25 cellular contexts compared by ENCODE assay signal in the genomic region with DNA sequence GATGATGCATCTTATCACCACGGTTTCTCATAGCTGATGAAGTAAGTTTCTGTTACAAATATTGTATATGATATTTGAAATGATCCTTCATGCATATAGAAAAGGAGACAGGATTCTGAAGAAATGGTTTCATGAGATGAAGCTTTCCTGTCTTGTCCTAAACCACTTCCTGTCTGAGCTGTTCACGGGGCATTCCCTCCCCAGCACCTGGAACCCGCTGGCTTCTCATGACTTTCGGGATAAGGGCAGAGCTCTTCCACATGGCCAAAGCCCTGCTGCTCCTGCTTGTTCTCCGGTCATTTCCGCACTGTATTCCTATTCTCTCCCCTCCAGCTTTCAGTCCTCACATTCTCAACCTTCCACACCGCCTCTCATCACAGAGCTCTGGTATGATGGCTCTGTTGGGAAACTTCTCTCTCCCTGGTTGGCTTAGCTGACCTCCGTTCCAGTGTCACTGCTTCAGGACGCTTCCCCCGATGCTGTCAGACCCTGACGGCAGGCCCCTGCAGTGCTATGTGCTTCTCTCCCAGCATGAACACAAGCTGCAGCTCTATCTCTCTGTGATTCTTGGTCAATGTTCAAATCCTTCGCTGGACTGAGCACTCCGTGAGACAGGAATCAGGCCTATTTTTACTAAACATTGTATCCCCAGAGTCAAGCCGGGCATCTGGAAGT.
A peak's percentile ranks its signal among the peaks of the same experiment; 100 is the strongest.
DNase-seq lines count a peak whose midpoint lies in the region; ATAC-seq and TF ChIP-seq lines count a peak whose summit lies in the region.
"Had no signal": no experiment of that assay in that cellular context is flagged by ENCODE, and none has a peak within 500 bp of the region (broad histone marks: within the 10 kb centered on the region; RNA-seq: fewer than 3 reads in every experiment).

No MANE protein-coding gene starts in this region.

- no peaks in the 10 kb centered on the region for H3K36me3 ChIP-seq in OCI-LY3 (replicated peaks; ENCODE audit: low read depth, low read length)
- no peaks in the 10 kb centered on the region for H3K36me3 ChIP-seq in GM23338 (ENCODE audit: insufficient read depth)
- H3K36me3 ChIP-seq: gastroesophageal sphincter had no signal

- H3K79me2 ChIP-seq in OCI-LY3 (ENCODE audit: low read length): no peaks in the 10 kb centered on the region
- H3K79me2 ChIP-seq in GM23338 (replicated peaks; ENCODE audit: insufficient read depth): no peaks in the 10 kb centered on the region

- H3K9me2 ChIP-seq in GM23338 (ENCODE audit: insufficient read depth): no peaks in the 10 kb centered on the region

- peaks cover 24% of the 10 kb centered on the region for H3K4me1 ChIP-seq in OCI-LY3 (ENCODE audit: low read length)
- peaks cover 12% of the 10 kb centered on the region; the same call in 1 of the 2 replicates for H3K4me1 ChIP-seq in GM23338 (ENCODE audit: insufficient read depth)
- H3K4me1 ChIP-seq: gastroesophageal sphincter had no signal

- H3K36me3 Mint-ChIP-seq in activated naive CD8-positive, alpha-beta T cell treated with anti-CD3 and anti-CD28 coated beads, Interleukin-2, amount 50 U/mL, for 24 hours (ENCODE audit: low read depth): no peaks in the 10 kb centered on the region
- H3K36me3 Mint-ChIP-seq in activated naive CD8-positive, alpha-beta T cell treated with anti-CD3 and anti-CD28 coated beads for 36 hours: no peaks in the 10 kb centered on the region
- H3K36me3 Mint-ChIP-seq in stimulated activated naive B cell treated with anti-CD40 and anti-IgM and Interleukin-4, amounts not matched to agents 10 μg/mL and 1 μg/mL and 100 μg/mL, for 72 hours: no peaks in the 10 kb centered on the region
- H3K36me3 Mint-ChIP-seq in GM23338 (ENCODE audit: low read depth): no peaks in the 10 kb centered on the region
- H3K36me3 Mint-ChIP-seq: CD4-positive, alpha-beta memory T cell; WTC11 had no signal

- H3K9me3 Mint-ChIP-seq in activated naive CD8-positive, alpha-beta T cell treated with anti-CD3 and anti-CD28 coated beads, Interleukin-2, amount 50 U/mL, for 24 hours: no peaks in the 10 kb centered on the region
- H3K9me3 Mint-ChIP-seq in activated naive CD8-positive, alpha-beta T cell treated with anti-CD3 and anti-CD28 coated beads for 36 hours: no peaks in the 10 kb centered on the region
- H3K9me3 Mint-ChIP-seq in stimulated activated naive B cell treated with anti-CD40 and anti-IgM and Interleukin-4, amounts not matched to agents 10 μg/mL and 1 μg/mL and 100 μg/mL, for 72 hours: no peaks in the 10 kb centered on the region
- no peaks in the 10 kb centered on the region for H3K9me3 Mint-ChIP-seq in GM23338
- H3K9me3 Mint-ChIP-seq: activated T-cell treated with anti-CD3 and anti-CD28 coated beads, Interleukin-2, amount 50 U/mL, for 24 hours; CD4-positive, alpha-beta memory T cell; effector memory CD8-positive, alpha-beta T cell; naive thymus-derived CD4-positive, alpha-beta T cell; WTC11 had no signal

- ATAC-seq in activated naive CD8-positive, alpha-beta T cell treated with anti-CD3 and anti-CD28 coated beads, Interleukin-2, amount 50 U/mL, for 24 hours: no peak
- ATAC-seq in stimulated activated naive B cell treated with anti-CD40 and anti-IgM and Interleukin-4, amounts not matched to agents 10 μg/mL and 1 μg/mL and 100 μg/mL, for 72 hours (replicated peaks): peak; percentile 45 to 58
- no peak for ATAC-seq in GM23338
- ATAC-seq: body of pancreas; effector memory CD8-positive, alpha-beta T cell; gastroesophageal sphincter; K562; left colon; naive thymus-derived CD4-positive, alpha-beta T cell; WTC11 had no signal

- H3K4me3 ChIP-seq in OCI-LY3 (ENCODE audit: low read length): peak overlapping the region; percentile 4; the same call in 1 of the 2 replicates
- H3K4me3 ChIP-seq in GM23338: no peak overlapping the region
- H3K4me3 ChIP-seq: body of pancreas, esophagus muscularis mucosa, gastroesophageal sphincter, K562, SK-N-MC had no signal

- peaks cover 15% of the 10 kb centered on the region for H3K4me1 Mint-ChIP-seq in activated naive CD8-positive, alpha-beta T cell treated with anti-CD3 and anti-CD28 coated beads, Interleukin-2, amount 50 U/mL, for 24 hours
- peaks cover 13% of the 10 kb centered on the region for H3K4me1 Mint-ChIP-seq in activated naive CD8-positive, alpha-beta T cell treated with anti-CD3 and anti-CD28 coated beads for 36 hours
- peaks cover 19 to 47% of the 10 kb centered on the region in 2 donors for H3K4me1 Mint-ChIP-seq in stimulated activated naive B cell treated with anti-CD40 and anti-IgM and Interleukin-4, amounts not matched to agents 10 μg/mL and 1 μg/mL and 100 μg/mL, for 72 hours
- H3K4me1 Mint-ChIP-seq in GM23338: peaks cover 36% of the 10 kb centered on the region

- no peaks in the 10 kb centered on the region for H3K27me3 Mint-ChIP-seq in activated naive CD8-positive, alpha-beta T cell treated with anti-CD3 and anti-CD28 coated beads, Interleukin-2, amount 50 U/mL, for 24 hours
- no peaks in the 10 kb centered on the region for H3K27me3 Mint-ChIP-seq in activated naive CD8-positive, alpha-beta T cell treated with anti-CD3 and anti-CD28 coated beads for 36 hours
- peaks cover 0 to 7% of the 10 kb centered on the region in 2 donors for H3K27me3 Mint-ChIP-seq in stimulated activated naive B cell treated with anti-CD40 and anti-IgM and Interleukin-4, amounts not matched to agents 10 μg/mL and 1 μg/mL and 100 μg/mL, for 72 hours
- peaks cover 10% of the 10 kb centered on the region for H3K27me3 Mint-ChIP-seq in GM23338 (ENCODE audit: insufficient read depth, low read depth, poor library complexity)
- H3K27me3 Mint-ChIP-seq: activated T-cell treated with anti-CD3 and anti-CD28 coated beads, Interleukin-2, amount 50 U/mL, for 24 hours; CD4-positive, alpha-beta memory T cell; effector memory CD8-positive, alpha-beta T cell had no signal

- H3K4me3 Mint-ChIP-seq in activated naive CD8-positive, alpha-beta T cell treated with anti-CD3 and anti-CD28 coated beads, Interleukin-2, amount 50 U/mL, for 24 hours: no peak overlapping the region
- H3K4me3 Mint-ChIP-seq in activated naive CD8-positive, alpha-beta T cell treated with anti-CD3 and anti-CD28 coated beads for 36 hours: no peak overlapping the region
- H3K4me3 Mint-ChIP-seq in stimulated activated naive B cell treated with anti-CD40 and anti-IgM and Interleukin-4, amounts not matched to agents 10 μg/mL and 1 μg/mL and 100 μg/mL, for 72 hours: no peak overlapping the region
- no peak overlapping the region for H3K4me3 Mint-ChIP-seq in GM23338
- H3K4me3 Mint-ChIP-seq: activated T-cell treated with anti-CD3 and anti-CD28 coated beads, Interleukin-2, amount 50 U/mL, for 24 hours; effector memory CD8-positive, alpha-beta T cell; WTC11 had no signal

- H3K9me3 ChIP-seq in OCI-LY3 (ENCODE audit: insufficient read depth, low read length): no peaks in the 10 kb centered on the region
- H3K9me3 ChIP-seq: body of pancreas, esophagus muscularis mucosa, gastroesophageal sphincter had no signal

- peak overlapping the region; percentile 50 for H3K4me2 ChIP-seq in OCI-LY3 (ENCODE audit: low read length)
- no peak overlapping the region for H3K4me2 ChIP-seq in GM23338

- H3K27ac Mint-ChIP-seq in activated naive CD8-positive, alpha-beta T cell treated with anti-CD3 and anti-CD28 coated beads, Interleukin-2, amount 50 U/mL, for 24 hours: peak overlapping the region; percentile 24
- H3K27ac Mint-ChIP-seq in activated naive CD8-positive, alpha-beta T cell treated with anti-CD3 and anti-CD28 coated beads for 36 hours: no peak overlapping the region
- peak overlapping the region; percentile 27 for H3K27ac Mint-ChIP-seq in stimulated activated naive B cell treated with anti-CD40 and anti-IgM and Interleukin-4, amounts not matched to agents 10 μg/mL and 1 μg/mL and 100 μg/mL, for 72 hours
- no peak overlapping the region for H3K27ac Mint-ChIP-seq in GM23338
- H3K27ac Mint-ChIP-seq: activated T-cell treated with anti-CD3 and anti-CD28 coated beads, Interleukin-2, amount 50 U/mL, for 24 hours; effector memory CD8-positive, alpha-beta T cell; progenitor cell of endocrine pancreas; WTC11 had no signal

- TF ChIP-seq CTCF in OCI-LY3 (IDR thresholded peaks at IDR 0.05; ENCODE audit: low read depth, low read length): no peak
- TF ChIP-seq CTCF in GM23338 (conservative IDR thresholded peaks at IDR 0.05; ENCODE audit: low read depth in 2 of 2): no peak

- no peak for DNase-seq in activated naive CD8-positive, alpha-beta T cell treated with anti-CD3 and anti-CD28 coated beads, Interleukin-2, amount 50 U/mL, for 24 hours
- no peak for DNase-seq in activated naive CD8-positive, alpha-beta T cell treated with anti-CD3 and anti-CD28 coated beads for 36 hours
- DNase-seq in left kidney (ENCODE audit: low read depth, low spot score): peak; percentile 86
- no peak for DNase-seq in stimulated activated naive B cell treated with anti-CD40 and anti-IgM and Interleukin-4, amounts not matched to agents 10 μg/mL and 1 μg/mL and 100 μg/mL, for 72 hours
- no peak for DNase-seq in SHP77 (lab: John Stamatoyannopoulos, UW)
- no peak for DNase-seq in GM23338 (ENCODE audit: low spot score)
- DNase-seq: activated CD8-positive, alpha-beta memory T cell treated with anti-CD3 and anti-CD28 coated beads for 24 hours; activated T-cell treated with anti-CD3 and anti-CD28 coated beads, Interleukin-2, amount 50 U/mL, for 24 hours; body of pancreas; CD4-positive, alpha-beta memory T cell; effector memory CD8-positive, alpha-beta T cell; GF-D8; left colon; naive thymus-derived CD4-positive, alpha-beta T cell; NCI-H1436; NCI-H510A treated with DMSO at 0.1 percent for 48 hours; substantia nigra; T-helper 9 cell had no signal

- H2AFZ ChIP-seq in OCI-LY3 (ENCODE audit: low read depth, low read length) (no peak overlapping the region), GM23338 (no peak overlapping the region)

- no peaks in the 10 kb centered on the region for H4K20me1 ChIP-seq in OCI-LY3 (ENCODE audit: insufficient read depth, low read length)
- H4K20me1 ChIP-seq in GM23338 (replicated peaks; ENCODE audit: insufficient read depth): no peaks in the 10 kb centered on the region

- H3K27me3 ChIP-seq in OCI-LY3 (ENCODE audit: low read depth, low read length): no peaks in the 10 kb centered on the region
- H3K27me3 ChIP-seq in GM23338 (ENCODE audit: insufficient read depth): no peaks in the 10 kb centered on the region
- H3K27me3 ChIP-seq: body of pancreas, esophagus muscularis mucosa, gastroesophageal sphincter had no signal

- H3F3A ChIP-seq in GM23338 (replicated peaks; ENCODE audit: low read depth): 0 out of 2 replicates have a peak, but pooled peaks cover 2% of the 10 kb centered on the region

- H3K27ac ChIP-seq in OCI-LY3 (ENCODE audit: low read length) (peak overlapping the region; percentile 21; the same call in 1 of the 2 replicates), GM23338 (ENCODE audit: low read depth) (no peak overlapping the region)
- H3K27ac ChIP-seq: body of pancreas, esophagus muscularis mucosa, gastroesophageal sphincter, SK-N-MC had no signal

- no peak overlapping the region for H3K9ac ChIP-seq in OCI-LY3 (ENCODE audit: low read length)

TF ChIP-seq in GM23338, 12 proteins besides CTCF, POLR2A, EP300 and RAD21 (continues in another document):
- no peak for TF ChIP-seq EZH2phosphoT487 (IDR thresholded peaks at IDR 0.05; ENCODE audit: unreplicated experiment)

Comparison
In these comparisons a context has a peak if more than half of its experiments do, and no peak if none do; other contexts are left out.
1. H3K27ac Mint-ChIP-seq: peak in activated naive CD8-positive, alpha-beta T cell treated with anti-CD3 and anti-CD28 coated beads, Interleukin-2, amount 50 U/mL, for 24 hours (single experiment) and stimulated activated naive B cell treated with anti-CD40 and anti-IgM and Interleukin-4, amounts not matched to agents 10 μg/mL and 1 μg/mL and 100 μg/mL, for 72 hours (single experiment); none in activated naive CD8-positive, alpha-beta T cell treated with anti-CD3 and anti-CD28 coated beads for 36 hours (single experiment) and GM23338 (single experiment).
2. ATAC-seq: peak in stimulated activated naive B cell treated with anti-CD40 and anti-IgM and Interleukin-4, amounts not matched to agents 10 μg/mL and 1 μg/mL and 100 μg/mL, for 72 hours (2 of 2); none in activated naive CD8-positive, alpha-beta T cell treated with anti-CD3 and anti-CD28 coated beads, Interleukin-2, amount 50 U/mL, for 24 hours (single experiment) and GM23338 (single experiment).